ENCODE assay signal across 2 cellular contexts in the genomic region with DNA sequence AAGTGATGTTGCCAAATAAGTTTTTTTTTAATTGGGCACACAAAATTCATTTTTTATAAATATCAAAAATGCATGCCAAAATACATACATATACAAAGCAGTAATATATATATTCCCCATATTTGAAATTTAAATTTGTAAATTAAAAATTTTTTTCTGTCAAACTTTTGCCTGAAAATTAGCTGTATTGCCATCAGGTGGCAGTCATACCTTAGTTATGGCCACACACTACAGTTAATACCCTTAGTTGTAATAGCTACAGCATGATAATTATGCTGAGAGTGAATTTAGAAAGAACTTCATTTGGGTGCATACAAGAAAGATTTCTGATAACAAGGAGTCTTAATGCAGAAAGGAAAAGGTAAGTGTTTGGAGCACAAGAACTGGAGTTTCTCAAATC.
TF ChIP-seq lines count a peak whose summit lies in the region.

No MANE protein-coding gene starts in this region.

TF ChIP-seq in GM23338, 12 proteins besides CTCF, POLR2A, EP300 and RAD21 (continued from another document):
- TF ChIP-seq, protein P1, sequence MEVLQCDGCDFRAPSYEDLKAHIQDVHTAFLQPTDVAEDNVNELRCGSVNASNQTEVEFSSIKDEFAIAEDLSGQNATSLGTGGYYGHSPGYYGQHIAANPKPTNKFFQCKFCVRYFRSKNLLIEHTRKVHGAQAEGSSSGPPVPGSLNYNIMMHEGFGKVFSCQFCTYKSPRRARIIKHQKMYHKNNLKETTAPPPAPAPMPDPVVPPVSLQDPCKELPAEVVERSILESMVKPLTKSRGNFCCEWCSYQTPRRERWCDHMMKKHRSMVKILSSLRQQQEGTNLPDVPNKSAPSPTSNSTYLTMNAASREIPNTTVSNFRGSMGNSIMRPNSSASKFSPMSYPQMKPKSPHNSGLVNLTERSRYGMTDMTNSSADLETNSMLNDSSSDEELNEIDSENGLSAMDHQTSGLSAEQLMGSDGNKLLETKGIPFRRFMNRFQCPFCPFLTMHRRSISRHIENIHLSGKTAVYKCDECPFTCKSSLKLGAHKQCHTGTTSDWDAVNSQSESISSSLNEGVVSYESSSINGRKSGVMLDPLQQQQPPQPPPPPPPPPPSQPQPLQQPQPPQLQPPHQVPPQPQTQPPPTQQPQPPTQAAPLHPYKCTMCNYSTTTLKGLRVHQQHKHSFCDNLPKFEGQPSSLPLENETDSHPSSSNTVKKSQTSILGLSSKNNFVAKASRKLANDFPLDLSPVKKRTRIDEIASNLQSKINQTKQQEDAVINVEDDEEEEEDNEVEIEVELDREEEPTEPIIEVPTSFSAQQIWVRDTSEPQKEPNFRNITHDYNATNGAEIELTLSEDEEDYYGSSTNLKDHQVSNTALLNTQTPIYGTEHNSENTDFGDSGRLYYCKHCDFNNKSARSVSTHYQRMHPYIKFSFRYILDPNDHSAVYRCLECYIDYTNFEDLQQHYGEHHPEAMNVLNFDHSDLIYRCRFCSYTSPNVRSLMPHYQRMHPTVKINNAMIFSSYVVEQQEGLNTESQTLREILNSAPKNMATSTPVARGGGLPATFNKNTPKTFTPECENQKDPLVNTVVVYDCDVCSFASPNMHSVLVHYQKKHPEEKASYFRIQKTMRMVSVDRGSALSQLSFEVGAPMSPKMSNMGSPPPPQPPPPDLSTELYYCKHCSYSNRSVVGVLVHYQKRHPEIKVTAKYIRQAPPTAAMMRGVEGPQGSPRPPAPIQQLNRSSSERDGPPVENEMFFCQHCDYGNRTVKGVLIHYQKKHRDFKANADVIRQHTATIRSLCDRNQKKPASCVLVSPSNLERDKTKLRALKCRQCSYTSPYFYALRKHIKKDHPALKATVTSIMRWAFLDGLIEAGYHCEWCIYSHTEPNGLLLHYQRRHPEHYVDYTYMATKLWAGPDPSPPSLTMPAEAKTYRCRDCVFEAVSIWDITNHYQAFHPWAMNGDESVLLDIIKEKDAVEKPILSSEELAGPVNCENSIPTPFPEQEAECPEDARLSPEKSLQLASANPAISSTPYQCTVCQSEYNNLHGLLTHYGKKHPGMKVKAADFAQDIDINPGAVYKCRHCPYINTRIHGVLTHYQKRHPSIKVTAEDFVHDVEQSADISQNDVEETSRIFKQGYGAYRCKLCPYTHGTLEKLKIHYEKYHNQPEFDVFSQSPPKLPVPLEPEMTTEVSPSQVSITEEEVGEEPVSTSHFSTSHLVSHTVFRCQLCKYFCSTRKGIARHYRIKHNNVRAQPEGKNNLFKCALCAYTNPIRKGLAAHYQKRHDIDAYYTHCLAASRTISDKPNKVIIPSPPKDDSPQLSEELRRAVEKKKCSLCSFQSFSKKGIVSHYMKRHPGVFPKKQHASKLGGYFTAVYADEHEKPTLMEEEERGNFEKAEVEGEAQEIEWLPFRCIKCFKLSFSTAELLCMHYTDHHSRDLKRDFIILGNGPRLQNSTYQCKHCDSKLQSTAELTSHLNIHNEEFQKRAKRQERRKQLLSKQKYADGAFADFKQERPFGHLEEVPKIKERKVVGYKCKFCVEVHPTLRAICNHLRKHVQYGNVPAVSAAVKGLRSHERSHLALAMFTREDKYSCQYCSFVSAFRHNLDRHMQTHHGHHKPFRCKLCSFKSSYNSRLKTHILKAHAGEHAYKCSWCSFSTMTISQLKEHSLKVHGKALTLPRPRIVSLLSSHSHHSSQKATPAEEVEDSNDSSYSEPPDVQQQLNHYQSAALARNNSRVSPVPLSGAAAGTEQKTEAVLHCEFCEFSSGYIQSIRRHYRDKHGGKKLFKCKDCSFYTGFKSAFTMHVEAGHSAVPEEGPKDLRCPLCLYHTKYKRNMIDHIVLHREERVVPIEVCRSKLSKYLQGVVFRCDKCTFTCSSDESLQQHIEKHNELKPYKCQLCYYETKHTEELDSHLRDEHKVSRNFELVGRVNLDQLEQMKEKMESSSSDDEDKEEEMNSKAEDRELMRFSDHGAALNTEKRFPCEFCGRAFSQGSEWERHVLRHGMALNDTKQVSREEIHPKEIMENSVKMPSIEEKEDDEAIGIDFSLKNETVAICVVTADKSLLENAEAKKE (CRISPR knock-in tag; IDR thresholded peaks at IDR 0.05): no peak
- TF ChIP-seq ZNF114 (CRISPR knock-in tag; IDR thresholded peaks at IDR 0.05) (no peak), ZNF331 (CRISPR knock-in tag; IDR thresholded peaks at IDR 0.05; ENCODE audit: low read depth) (no peak), POLR2AphosphoS5 (IDR thresholded peaks at IDR 0.05; ENCODE audit: low read depth) (no peak), CREB1 (CRISPR knock-in tag; IDR thresholded peaks at IDR 0.05; ENCODE audit: low read depth) (no peak), EZH2 (IDR thresholded peaks at IDR 0.05; ENCODE audit: low read depth, unreplicated experiment) (no peak)

TF ChIP-seq in SK-N-SH treated with all-trans-retinoic acid at 6 μM for 48 hours, 23 proteins besides CTCF, POLR2A, EP300 and RAD21 (continued from another document):
- TF ChIP-seq ZFP30 (CRISPR knock-in tag; IDR thresholded peaks at IDR 0.05) (no peak), ZC3H10 (CRISPR knock-in tag; IDR thresholded peaks at IDR 0.05) (no peak), SNAI2 (CRISPR knock-in tag; IDR thresholded peaks at IDR 0.05) (no peak), ARNTL (CRISPR knock-in tag; IDR thresholded peaks at IDR 0.05; ENCODE audit: borderline replicate concordance, low read depth) (no peak), ZNF565 (CRISPR knock-in tag; conservative IDR thresholded peaks at IDR 0.05; ENCODE audit: low read depth) (no peak)
TF ChIP-seq in SK-N-SH treated with all-trans-retinoic acid at 6 μM for 48 hours: peak in this region for 0.
